2 cellular contexts compared by ENCODE assay signal in genomic region chr3:49124991-49125670, GRCh38.
TF ChIP-seq lines count a peak whose summit lies in the region.

No MANE protein-coding gene starts in this region.

TF ChIP-seq in IMR-90, 13 proteins besides CTCF, POLR2A, EP300 and RAD21:
- TF ChIP-seq, protein P1, sequence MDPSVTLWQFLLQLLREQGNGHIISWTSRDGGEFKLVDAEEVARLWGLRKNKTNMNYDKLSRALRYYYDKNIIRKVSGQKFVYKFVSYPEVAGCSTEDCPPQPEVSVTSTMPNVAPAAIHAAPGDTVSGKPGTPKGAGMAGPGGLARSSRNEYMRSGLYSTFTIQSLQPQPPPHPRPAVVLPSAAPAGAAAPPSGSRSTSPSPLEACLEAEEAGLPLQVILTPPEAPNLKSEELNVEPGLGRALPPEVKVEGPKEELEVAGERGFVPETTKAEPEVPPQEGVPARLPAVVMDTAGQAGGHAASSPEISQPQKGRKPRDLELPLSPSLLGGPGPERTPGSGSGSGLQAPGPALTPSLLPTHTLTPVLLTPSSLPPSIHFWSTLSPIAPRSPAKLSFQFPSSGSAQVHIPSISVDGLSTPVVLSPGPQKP (IDR thresholded peaks at IDR 0.05; ENCODE audit: borderline replicate concordance, low read depth, low read length) = no peak
- TF ChIP-seq RCOR1 (IDR thresholded peaks at IDR 0.05; ENCODE audit: insufficient replicate concordance, low read length) (no peak), CEBPB (IDR thresholded peaks at IDR 0.05; ENCODE audit: low read depth, low read length) (no peak), MAFK (IDR thresholded peaks at IDR 0.05; ENCODE audit: low read depth, low read length) (no peak), FOS (IDR thresholded peaks at IDR 0.05; ENCODE audit: low read depth, low read length) (no peak), RFX5 (IDR thresholded peaks at IDR 0.05; ENCODE audit: low read depth, low read length) (no peak), NFE2L2 (IDR thresholded peaks at IDR 0.05; ENCODE audit: low read depth, low read length) (no peak)

TF ChIP-seq in WTC11, 78 proteins besides CTCF, POLR2A, EP300 and RAD21:
- TF ChIP-seq CDX4 (CRISPR knock-in tag; IDR thresholded peaks at IDR 0.05; ENCODE audit: borderline replicate concordance) = no peak
- TF ChIP-seq ELF4 (CRISPR knock-in tag; IDR thresholded peaks at IDR 0.05; ENCODE audit: low read depth) = no peak
- no peak for TF ChIP-seq MYBL2 (CRISPR knock-in tag; IDR thresholded peaks at IDR 0.05)
- no peak for TF ChIP-seq CREB1 (CRISPR knock-in tag; IDR thresholded peaks at IDR 0.05)
- TF ChIP-seq, protein P2, sequence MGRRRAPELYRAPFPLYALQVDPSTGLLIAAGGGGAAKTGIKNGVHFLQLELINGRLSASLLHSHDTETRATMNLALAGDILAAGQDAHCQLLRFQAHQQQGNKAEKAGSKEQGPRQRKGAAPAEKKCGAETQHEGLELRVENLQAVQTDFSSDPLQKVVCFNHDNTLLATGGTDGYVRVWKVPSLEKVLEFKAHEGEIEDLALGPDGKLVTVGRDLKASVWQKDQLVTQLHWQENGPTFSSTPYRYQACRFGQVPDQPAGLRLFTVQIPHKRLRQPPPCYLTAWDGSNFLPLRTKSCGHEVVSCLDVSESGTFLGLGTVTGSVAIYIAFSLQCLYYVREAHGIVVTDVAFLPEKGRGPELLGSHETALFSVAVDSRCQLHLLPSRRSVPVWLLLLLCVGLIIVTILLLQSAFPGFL (CRISPR knock-in tag; IDR thresholded peaks at IDR 0.05; ENCODE audit: borderline replicate concordance) = no peak
- TF ChIP-seq ZBTB43 (CRISPR knock-in tag; IDR thresholded peaks at IDR 0.05) = no peak
- TF ChIP-seq NFE2L1 (CRISPR knock-in tag; IDR thresholded peaks at IDR 0.05) = no peak
- TF ChIP-seq USF2 (CRISPR knock-in tag; IDR thresholded peaks at IDR 0.05) = no peak
- TF ChIP-seq, protein P3, sequence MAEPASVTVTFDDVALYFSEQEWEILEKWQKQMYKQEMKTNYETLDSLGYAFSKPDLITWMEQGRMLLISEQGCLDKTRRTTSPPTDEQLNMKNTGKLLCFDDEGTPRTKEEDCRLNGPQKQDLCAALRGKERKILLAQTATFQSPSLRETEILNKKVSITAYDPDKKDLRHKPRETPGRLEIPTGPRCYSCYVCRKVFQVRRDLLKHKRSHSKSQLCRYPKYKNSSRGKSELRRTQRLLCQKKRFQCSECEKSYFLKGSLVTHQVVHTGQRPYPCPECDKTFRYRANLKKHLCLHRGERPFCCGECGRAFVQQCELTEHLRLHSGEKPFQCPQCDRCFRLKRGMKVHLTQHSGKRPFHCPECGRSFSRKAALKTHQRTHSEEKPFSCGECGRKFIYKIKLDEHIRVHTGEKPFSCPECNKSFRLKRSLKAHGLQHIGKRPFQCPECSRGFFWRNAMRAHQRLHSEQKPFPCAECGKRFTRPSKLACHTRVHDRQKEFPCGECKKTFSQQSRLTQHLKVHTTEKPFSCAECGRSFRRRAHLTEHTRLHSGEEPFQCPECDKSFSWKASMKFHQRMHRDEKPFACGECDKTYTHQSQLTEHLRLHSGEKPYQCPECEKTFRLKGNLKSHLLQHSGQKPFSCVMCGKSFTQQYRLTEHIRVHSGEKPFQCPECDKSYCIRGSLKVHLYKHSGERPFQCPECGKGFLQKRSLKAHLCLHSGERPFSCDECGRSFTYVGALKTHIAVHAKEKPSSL (CRISPR knock-in tag; conservative IDR thresholded peaks at IDR 0.05) = no peak
- no peak for TF ChIP-seq ZNF263 (CRISPR knock-in tag; IDR thresholded peaks at IDR 0.05; ENCODE audit: low read depth)
- TF ChIP-seq E2F1 (CRISPR knock-in tag; IDR thresholded peaks at IDR 0.05) = no peak
- TF ChIP-seq IRF1 (CRISPR knock-in tag; IDR thresholded peaks at IDR 0.05) = no peak
- no peak for TF ChIP-seq ZNF671 (CRISPR knock-in tag; IDR thresholded peaks at IDR 0.05)
